8 cellular contexts compared by ENCODE assay signal in genomic region chr2:170715932-170716777, GRCh38. TPM values are rescaled to one million over a fixed set of nuclear protein-coding genes. Genes with fewer than 3 reads are reported as not detected.
DNase-seq lines count a peak whose midpoint lies in the region; ATAC-seq and TF ChIP-seq lines count a peak whose summit lies in the region.

No MANE protein-coding gene starts in this region.

- H3K9me3 ChIP-seq in HUES48 (ENCODE audit: control insufficient read depth, insufficient read depth, low read length) (no peaks in the 10 kb centered on the region), spleen (no peaks in the 10 kb centered on the region)

- H3K27ac ChIP-seq in HUES48 (ENCODE audit: low read depth, low read length) (peak overlapping the region; percentile 87), spleen (no peak overlapping the region)

- peak overlapping the region; percentile 60 for H3K27ac Mint-ChIP-seq in activated T-cell treated with anti-CD3 and anti-CD28 coated beads, Interleukin-2, amount 50 U/mL, for 24 hours

- H3K4me1 ChIP-seq in HUES48 (ENCODE audit: control insufficient read depth, insufficient read depth, low read length) (peaks cover 34% of the 10 kb centered on the region), spleen (peaks cover 27 to 65% (median 49%) of the 10 kb centered on the region in 6 donors)

- peak; percentile 46 for DNase-seq in activated T-cell treated with anti-CD3 and anti-CD28 coated beads, Interleukin-2, amount 50 U/mL, for 24 hours
- DNase-seq in iPS-NIHi11 (ENCODE audit: low spot score) (peak; percentile 58), spleen (no peak), midbrain (lab: John Stamatoyannopoulos, UW) (no peak), DMS153 (lab: John Stamatoyannopoulos, UW) (no peak), T-helper 9 cell (no peak)

- peak overlapping the region; percentile 69 for H3K4me3 Mint-ChIP-seq in activated T-cell treated with anti-CD3 and anti-CD28 coated beads, Interleukin-2, amount 50 U/mL, for 24 hours

- no peaks in the 10 kb centered on the region for H3K36me3 ChIP-seq in HUES48 (ENCODE audit: control insufficient read depth, insufficient read depth, low read length)
- H3K36me3 ChIP-seq in spleen: no peaks in the 10 kb centered on the region

- ATAC-seq in GM18502 (IDR thresholded peaks at IDR 0.05; ENCODE audit: poor library complexity, unreplicated experiment): no peak

- peaks cover 73% of the 10 kb centered on the region for H3K27me3 Mint-ChIP-seq in activated T-cell treated with anti-CD3 and anti-CD28 coated beads, Interleukin-2, amount 50 U/mL, for 24 hours

- no peak for TF ChIP-seq POLR2A in spleen (IDR thresholded peaks at IDR 0.05)

- intact Hi-C loops in spleen (cut with DNase I; ENCODE audit: low total_unique reads): no loop called here

- H3K4me3 ChIP-seq in HUES48 (ENCODE audit: low read depth, low read length): peak overlapping the region; percentile 56; the same call in 1 of the 2 replicates
- peak overlapping the region in 7 of 8 donors; percentile 46 to 72 (median 55) for H3K4me3 ChIP-seq in spleen

- H3K36me3 Mint-ChIP-seq in activated T-cell treated with anti-CD3 and anti-CD28 coated beads, Interleukin-2, amount 50 U/mL, for 24 hours (ENCODE audit: low read depth): no peaks in the 10 kb centered on the region

- TF ChIP-seq CTCF in spleen (IDR thresholded peaks at IDR 0.05 in 8 of 11, conservative IDR thresholded peaks at IDR 0.05 in 3 of 11): no peak

- H3K4me1 Mint-ChIP-seq in activated T-cell treated with anti-CD3 and anti-CD28 coated beads, Interleukin-2, amount 50 U/mL, for 24 hours (ENCODE audit: low read depth): peaks cover 38% of the 10 kb centered on the region

- H3K27me3 ChIP-seq in HUES48 (ENCODE audit: control insufficient read depth, insufficient read depth, low read length) (peaks cover 98% of the 10 kb centered on the region), spleen (replicated peaks in 1 of 7) (peaks cover 4 to 100% (median 99%) of the 10 kb centered on the region in 7 donors)

- no peaks in the 10 kb centered on the region for H3K9me3 Mint-ChIP-seq in activated T-cell treated with anti-CD3 and anti-CD28 coated beads, Interleukin-2, amount 50 U/mL, for 24 hours

- 2 to 8% (median 3%) methylated on average over 58 to 95 of the region's 95 CpGs for WGBS in spleen, 5 donors

- H3K9ac ChIP-seq in HUES48 (ENCODE audit: low read depth, low read length): no peak overlapping the region

RNA-seq across cellular contexts. Expression of gene SP5, which starts 1.0 kb away (rescaled TPM):
- total RNA-seq in spleen: not detected
- polyA plus RNA-seq in spleen: under 1 TPM in 2 of 3 donors, not detected in 1; 0.06 to 0.20 TPM

RNA-seq across cellular contexts. Expression of gene ERICH2, which starts 54.0 kb away (rescaled TPM):
- total RNA-seq in spleen: not detected
- under 1 TPM in 1 of 3 donors, not detected in 2; 0.14 TPM for polyA plus RNA-seq in spleen

Comparison
In these comparisons a context has a peak if more than half of its experiments do, and no peak if none do; other contexts are left out.
1. DNase-seq: peak in activated T-cell treated with anti-CD3 and anti-CD28 coated beads, Interleukin-2, amount 50 U/mL, for 24 hours (single experiment) and iPS-NIHi11 (single experiment); none in spleen (single experiment), midbrain (single experiment), DMS153 (single experiment) and T-helper 9 cell (single experiment).